Comparison of ENCODE assay signal across 9 cellular contexts in genomic region chr21:35257413-35257812, GRCh38.
A peak's percentile ranks its signal among the peaks of the same experiment; 100 is the strongest.
DNase-seq lines count a peak whose midpoint lies in the region; ATAC-seq, FAIRE-seq and TF ChIP-seq lines count a peak whose summit lies in the region.
"Had no signal": no experiment of that assay in that cellular context is flagged by ENCODE, and none has a peak within 500 bp of the region (broad histone marks: within the 10 kb centered on the region; RNA-seq: fewer than 3 reads in every experiment).

No MANE protein-coding gene starts in this region.

- H3K4me3 Mint-ChIP-seq in endothelial cell (ENCODE audit: unreplicated experiment): no peak overlapping the region

- H3K27me3 Mint-ChIP-seq in endothelial cell (ENCODE audit: unreplicated experiment): no peaks in the 10 kb centered on the region

- intact Hi-C loops in gastrocnemius medialis (cut with DNase I; ENCODE audit: low total_unique reads): loop anchor here (2.0 to 5.0 kb wide), 3 partner anchors 110 to 463 kb away; no protein-coding TSS in a partner anchor

- TF ChIP-seq POLR2A in H54 (IDR thresholded peaks at IDR 0.05; ENCODE audit: low read depth, low read length) (no peak), gastrocnemius medialis (IDR thresholded peaks at IDR 0.05) (no peak)

- DNase-seq in H54 (ENCODE audit: insufficient read length, low spot score) (no peak), RCC 7860 (ENCODE audit: low spot score) (peak; percentile 80), fibroblast of villous mesenchyme (ENCODE audit: low read depth) (peak; percentile 94), gastrocnemius medialis (peak; percentile 75 to 83), endothelial cell (ENCODE audit: low spot score) (no peak)
- no peak for DNase-seq in stimulated activated CD4-positive, alpha-beta T cell treated with anti-CD3 and anti-CD28 coated beads, Interleukin-2, amount 100 ng/mL, for 48 hours
- DNase-seq: T-helper 1 cell had no signal

- H3K36me3 Mint-ChIP-seq in endothelial cell (ENCODE audit: low read depth, unreplicated experiment): no peaks in the 10 kb centered on the region

- H3K9me3 ChIP-seq in gastrocnemius medialis: no peaks in the 10 kb centered on the region

- ATAC-seq in gastrocnemius medialis (peak; percentile 69 to 80), GM19351 (IDR thresholded peaks at IDR 0.05; ENCODE audit: unreplicated experiment) (no peak), GM21723 (IDR thresholded peaks at IDR 0.05; ENCODE audit: unreplicated experiment) (no peak)

- in situ Hi-C loops in gastrocnemius medialis (cut with MboI; ENCODE audit: low sequenced_read_pairs in 4 of 4): no loop called here

- peaks cover 49 to 61% of the 10 kb centered on the region in 2 donors for H3K4me1 ChIP-seq in gastrocnemius medialis

- H3K27ac ChIP-seq in gastrocnemius medialis: peak overlapping the region; percentile 84 to 91 (median 87)

- H3K4me1 Mint-ChIP-seq in endothelial cell (ENCODE audit: unreplicated experiment): no peaks in the 10 kb centered on the region

- no peaks in the 10 kb centered on the region for H3K9me3 Mint-ChIP-seq in endothelial cell (ENCODE audit: unreplicated experiment)

- H3K4me3 ChIP-seq in fibroblast of villous mesenchyme (ENCODE audit: low read depth, low read length) (no peak overlapping the region), gastrocnemius medialis (no peak overlapping the region)

- no peaks in the 10 kb centered on the region for H3K36me3 ChIP-seq in gastrocnemius medialis

- H3K27me3 ChIP-seq in gastrocnemius medialis: no peaks in the 10 kb centered on the region

- no peak overlapping the region for H3K27ac Mint-ChIP-seq in endothelial cell (ENCODE audit: unreplicated experiment)

- FAIRE-seq in H54 (lab: Jason Lieb, UNC) (peak; percentile 88), RCC 7860 (lab: Jason Lieb, UNC) (peak; percentile 94)

- no peak for TF ChIP-seq CTCF in fibroblast of villous mesenchyme (IDR thresholded peaks at IDR 0.05; ENCODE audit: insufficient read depth, low read depth, low read length)
- no peak for TF ChIP-seq CTCF in gastrocnemius medialis (IDR thresholded peaks at IDR 0.05 in 4 of 5, conservative IDR thresholded peaks at IDR 0.05 in 1 of 5)
- no peak for TF ChIP-seq CTCF in endothelial cell (IDR thresholded peaks at IDR 0.05; ENCODE audit: unreplicated experiment)

Comparison
In these comparisons a context has a peak if more than half of its experiments do, and no peak if none do; other contexts are left out.
1. DNase-seq: peak in RCC 7860 (single experiment), fibroblast of villous mesenchyme (single experiment) and gastrocnemius medialis (2 of 2); none in H54 (single experiment), stimulated activated CD4-positive, alpha-beta T cell treated with anti-CD3 and anti-CD28 coated beads, Interleukin-2, amount 100 ng/mL, for 48 hours (0 of 2) and endothelial cell (single experiment).
2. ATAC-seq: peak in gastrocnemius medialis (2 of 2); none in GM19351 (single experiment) and GM21723 (single experiment).